ENCODE assay signal across 1 cellular context in the genomic region with DNA sequence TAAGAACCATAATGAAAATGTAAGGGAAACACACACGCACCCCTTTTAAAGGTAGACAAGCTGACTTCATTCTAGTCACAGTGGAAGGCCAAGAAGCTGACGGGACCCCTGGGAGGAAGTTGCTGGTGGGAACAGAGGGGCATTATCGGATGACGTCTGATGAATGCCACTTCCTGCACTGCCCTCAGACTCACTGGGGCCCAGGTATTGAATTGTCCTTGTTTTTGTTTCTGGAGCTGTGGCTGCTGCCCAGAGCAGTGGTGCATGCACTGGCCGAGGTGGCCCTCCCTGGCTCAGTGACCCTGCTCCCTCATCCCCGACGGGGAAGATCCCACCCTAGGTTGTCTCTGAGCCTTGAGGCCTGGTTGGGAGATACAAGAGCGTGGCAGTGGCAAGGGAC.
TF ChIP-seq lines count a peak whose summit lies in the region.

No MANE protein-coding gene starts in this region.

TF ChIP-seq in K562, 482 proteins besides CTCF, POLR2A, EP300 and RAD21:
- TF ChIP-seq, protein P1, sequence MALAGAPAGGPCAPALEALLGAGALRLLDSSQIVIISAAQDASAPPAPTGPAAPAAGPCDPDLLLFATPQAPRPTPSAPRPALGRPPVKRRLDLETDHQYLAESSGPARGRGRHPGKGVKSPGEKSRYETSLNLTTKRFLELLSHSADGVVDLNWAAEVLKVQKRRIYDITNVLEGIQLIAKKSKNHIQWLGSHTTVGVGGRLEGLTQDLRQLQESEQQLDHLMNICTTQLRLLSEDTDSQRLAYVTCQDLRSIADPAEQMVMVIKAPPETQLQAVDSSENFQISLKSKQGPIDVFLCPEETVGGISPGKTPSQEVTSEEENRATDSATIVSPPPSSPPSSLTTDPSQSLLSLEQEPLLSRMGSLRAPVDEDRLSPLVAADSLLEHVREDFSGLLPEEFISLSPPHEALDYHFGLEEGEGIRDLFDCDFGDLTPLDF (CRISPR knock-in tag; IDR thresholded peaks at IDR 0.05), result no peak
- TF ChIP-seq RBM17 (IDR thresholded peaks at IDR 0.05; ENCODE audit: borderline replicate concordance, low read depth, low read length) (no peak), HDAC8 (tag; IDR thresholded peaks at IDR 0.05) (no peak), OTX1 (CRISPR knock-in tag; IDR thresholded peaks at IDR 0.05) (no peak), ZNF263 (CRISPR knock-in tag; IDR thresholded peaks at IDR 0.05; ENCODE audit: borderline replicate concordance) (no peak), CBX2 (IDR thresholded peaks at IDR 0.05; ENCODE audit: insufficient read depth, low read length, poor library complexity, severe bottlenecking) (no peak), FOS (IDR thresholded peaks at IDR 0.05; ENCODE audit: extremely low read depth, insufficient read length) (no peak), ZNF507 (tag; conservative IDR thresholded peaks at IDR 0.05) (no peak), PHF21A (IDR thresholded peaks at IDR 0.05; ENCODE audit: borderline replicate concordance, low read depth) (no peak), MEIS2 (IDR thresholded peaks at IDR 0.05; ENCODE audit: partially characterized antibody) (no peak), CEBPB (tag; IDR thresholded peaks at IDR 0.05) (no peak)
- TF ChIP-seq, protein P2, sequence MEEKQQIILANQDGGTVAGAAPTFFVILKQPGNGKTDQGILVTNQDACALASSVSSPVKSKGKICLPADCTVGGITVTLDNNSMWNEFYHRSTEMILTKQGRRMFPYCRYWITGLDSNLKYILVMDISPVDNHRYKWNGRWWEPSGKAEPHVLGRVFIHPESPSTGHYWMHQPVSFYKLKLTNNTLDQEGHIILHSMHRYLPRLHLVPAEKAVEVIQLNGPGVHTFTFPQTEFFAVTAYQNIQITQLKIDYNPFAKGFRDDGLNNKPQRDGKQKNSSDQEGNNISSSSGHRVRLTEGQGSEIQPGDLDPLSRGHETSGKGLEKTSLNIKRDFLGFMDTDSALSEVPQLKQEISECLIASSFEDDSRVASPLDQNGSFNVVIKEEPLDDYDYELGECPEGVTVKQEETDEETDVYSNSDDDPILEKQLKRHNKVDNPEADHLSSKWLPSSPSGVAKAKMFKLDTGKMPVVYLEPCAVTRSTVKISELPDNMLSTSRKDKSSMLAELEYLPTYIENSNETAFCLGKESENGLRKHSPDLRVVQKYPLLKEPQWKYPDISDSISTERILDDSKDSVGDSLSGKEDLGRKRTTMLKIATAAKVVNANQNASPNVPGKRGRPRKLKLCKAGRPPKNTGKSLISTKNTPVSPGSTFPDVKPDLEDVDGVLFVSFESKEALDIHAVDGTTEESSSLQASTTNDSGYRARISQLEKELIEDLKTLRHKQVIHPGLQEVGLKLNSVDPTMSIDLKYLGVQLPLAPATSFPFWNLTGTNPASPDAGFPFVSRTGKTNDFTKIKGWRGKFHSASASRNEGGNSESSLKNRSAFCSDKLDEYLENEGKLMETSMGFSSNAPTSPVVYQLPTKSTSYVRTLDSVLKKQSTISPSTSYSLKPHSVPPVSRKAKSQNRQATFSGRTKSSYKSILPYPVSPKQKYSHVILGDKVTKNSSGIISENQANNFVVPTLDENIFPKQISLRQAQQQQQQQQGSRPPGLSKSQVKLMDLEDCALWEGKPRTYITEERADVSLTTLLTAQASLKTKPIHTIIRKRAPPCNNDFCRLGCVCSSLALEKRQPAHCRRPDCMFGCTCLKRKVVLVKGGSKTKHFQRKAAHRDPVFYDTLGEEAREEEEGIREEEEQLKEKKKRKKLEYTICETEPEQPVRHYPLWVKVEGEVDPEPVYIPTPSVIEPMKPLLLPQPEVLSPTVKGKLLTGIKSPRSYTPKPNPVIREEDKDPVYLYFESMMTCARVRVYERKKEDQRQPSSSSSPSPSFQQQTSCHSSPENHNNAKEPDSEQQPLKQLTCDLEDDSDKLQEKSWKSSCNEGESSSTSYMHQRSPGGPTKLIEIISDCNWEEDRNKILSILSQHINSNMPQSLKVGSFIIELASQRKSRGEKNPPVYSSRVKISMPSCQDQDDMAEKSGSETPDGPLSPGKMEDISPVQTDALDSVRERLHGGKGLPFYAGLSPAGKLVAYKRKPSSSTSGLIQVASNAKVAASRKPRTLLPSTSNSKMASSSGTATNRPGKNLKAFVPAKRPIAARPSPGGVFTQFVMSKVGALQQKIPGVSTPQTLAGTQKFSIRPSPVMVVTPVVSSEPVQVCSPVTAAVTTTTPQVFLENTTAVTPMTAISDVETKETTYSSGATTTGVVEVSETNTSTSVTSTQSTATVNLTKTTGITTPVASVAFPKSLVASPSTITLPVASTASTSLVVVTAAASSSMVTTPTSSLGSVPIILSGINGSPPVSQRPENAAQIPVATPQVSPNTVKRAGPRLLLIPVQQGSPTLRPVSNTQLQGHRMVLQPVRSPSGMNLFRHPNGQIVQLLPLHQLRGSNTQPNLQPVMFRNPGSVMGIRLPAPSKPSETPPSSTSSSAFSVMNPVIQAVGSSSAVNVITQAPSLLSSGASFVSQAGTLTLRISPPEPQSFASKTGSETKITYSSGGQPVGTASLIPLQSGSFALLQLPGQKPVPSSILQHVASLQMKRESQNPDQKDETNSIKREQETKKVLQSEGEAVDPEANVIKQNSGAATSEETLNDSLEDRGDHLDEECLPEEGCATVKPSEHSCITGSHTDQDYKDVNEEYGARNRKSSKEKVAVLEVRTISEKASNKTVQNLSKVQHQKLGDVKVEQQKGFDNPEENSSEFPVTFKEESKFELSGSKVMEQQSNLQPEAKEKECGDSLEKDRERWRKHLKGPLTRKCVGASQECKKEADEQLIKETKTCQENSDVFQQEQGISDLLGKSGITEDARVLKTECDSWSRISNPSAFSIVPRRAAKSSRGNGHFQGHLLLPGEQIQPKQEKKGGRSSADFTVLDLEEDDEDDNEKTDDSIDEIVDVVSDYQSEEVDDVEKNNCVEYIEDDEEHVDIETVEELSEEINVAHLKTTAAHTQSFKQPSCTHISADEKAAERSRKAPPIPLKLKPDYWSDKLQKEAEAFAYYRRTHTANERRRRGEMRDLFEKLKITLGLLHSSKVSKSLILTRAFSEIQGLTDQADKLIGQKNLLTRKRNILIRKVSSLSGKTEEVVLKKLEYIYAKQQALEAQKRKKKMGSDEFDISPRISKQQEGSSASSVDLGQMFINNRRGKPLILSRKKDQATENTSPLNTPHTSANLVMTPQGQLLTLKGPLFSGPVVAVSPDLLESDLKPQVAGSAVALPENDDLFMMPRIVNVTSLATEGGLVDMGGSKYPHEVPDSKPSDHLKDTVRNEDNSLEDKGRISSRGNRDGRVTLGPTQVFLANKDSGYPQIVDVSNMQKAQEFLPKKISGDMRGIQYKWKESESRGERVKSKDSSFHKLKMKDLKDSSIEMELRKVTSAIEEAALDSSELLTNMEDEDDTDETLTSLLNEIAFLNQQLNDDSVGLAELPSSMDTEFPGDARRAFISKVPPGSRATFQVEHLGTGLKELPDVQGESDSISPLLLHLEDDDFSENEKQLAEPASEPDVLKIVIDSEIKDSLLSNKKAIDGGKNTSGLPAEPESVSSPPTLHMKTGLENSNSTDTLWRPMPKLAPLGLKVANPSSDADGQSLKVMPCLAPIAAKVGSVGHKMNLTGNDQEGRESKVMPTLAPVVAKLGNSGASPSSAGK (IDR thresholded peaks at IDR 0.05), result no peak
- TF ChIP-seq, protein P3, sequence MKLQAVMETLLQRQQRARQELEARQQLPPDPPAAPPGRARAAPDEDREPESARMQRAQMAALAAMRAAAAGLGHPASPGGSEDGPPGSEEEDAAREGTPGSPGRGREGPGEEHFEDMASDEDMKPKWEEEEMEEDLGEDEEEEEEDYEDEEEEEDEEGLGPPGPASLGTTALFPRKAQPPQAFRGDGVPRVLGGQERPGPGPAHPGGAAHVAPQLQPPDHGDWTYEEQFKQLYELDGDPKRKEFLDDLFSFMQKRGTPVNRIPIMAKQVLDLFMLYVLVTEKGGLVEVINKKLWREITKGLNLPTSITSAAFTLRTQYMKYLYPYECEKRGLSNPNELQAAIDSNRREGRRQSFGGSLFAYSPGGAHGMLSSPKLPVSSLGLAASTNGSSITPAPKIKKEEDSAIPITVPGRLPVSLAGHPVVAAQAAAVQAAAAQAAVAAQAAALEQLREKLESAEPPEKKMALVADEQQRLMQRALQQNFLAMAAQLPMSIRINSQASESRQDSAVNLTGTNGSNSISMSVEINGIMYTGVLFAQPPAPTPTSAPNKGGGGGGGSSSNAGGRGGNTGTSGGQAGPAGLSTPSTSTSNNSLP (IDR thresholded peaks at IDR 0.05; ENCODE audit: borderline replicate concordance, low read depth, low read length), result no peak
